In the genomic region with DNA sequence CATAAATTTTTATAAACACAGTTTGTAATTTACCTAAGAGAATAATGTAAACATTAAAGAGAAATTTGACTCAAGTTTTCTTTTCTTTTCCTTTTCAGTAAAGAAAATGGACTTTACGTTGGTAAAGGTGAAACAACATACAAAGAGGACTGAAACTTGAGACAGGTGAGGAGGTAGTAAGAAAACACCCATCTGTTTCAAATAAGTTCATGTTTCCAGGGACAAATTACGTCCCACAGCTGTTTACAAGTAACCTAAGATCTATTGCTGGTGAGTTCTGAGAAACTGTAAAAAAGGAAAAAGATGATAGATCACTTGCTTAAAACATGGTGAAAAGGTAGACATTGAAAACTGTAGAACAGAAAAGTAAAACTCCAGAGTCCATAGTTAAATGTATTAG, we compare ENCODE assay signal across 28 cellular contexts.
"Had no signal": no experiment of that assay in that cellular context is flagged by ENCODE, and none has a peak within 500 bp of the region (broad histone marks: within the 10 kb centered on the region; RNA-seq: fewer than 3 reads in every experiment).

No MANE protein-coding gene starts in this region.

- H3K4me3 ChIP-seq: PC-9 had no signal

- H3K36me3 ChIP-seq: brain microvascular endothelial cell had no signal

- H3K9me3 Mint-ChIP-seq: activated B cell treated with CpG ODN at 0.5 μM for 24 hours; activated naive CD4-positive, alpha-beta T cell treated with anti-CD3 and anti-CD28 coated beads, Interleukin-2, amount 10 ng/mL, durations not matched to agents 7 days and 5 days; activated T-cell treated with anti-CD3 and anti-CD28 coated beads, Interleukin-2, amount 50 U/mL, for 4 hours; T-cell had no signal

- H3K4me3 Mint-ChIP-seq: activated B cell treated with CpG ODN at 0.5 μM for 24 hours; activated CD4-positive, alpha-beta memory T cell treated with anti-CD3 and anti-CD28 coated beads for 36 hours; activated naive CD4-positive, alpha-beta T cell treated with anti-CD3 and anti-CD28 coated beads, Interleukin-2, amount 10 ng/mL, durations not matched to agents 7 days and 5 days; activated naive CD8-positive, alpha-beta T cell; activated naive CD8-positive, alpha-beta T cell treated with anti-CD3 and anti-CD28 coated beads, Interleukin-2, amount 50 U/mL, for 24 hours; activated T-cell treated with anti-CD3 and anti-CD28 coated beads, Interleukin-2, amount 50 U/mL, for 4 hours; T-cell; T-helper 17 cell had no signal

- DNase-seq: activated B cell treated with CpG ODN at 0.5 μM for 24 hours; activated CD4-positive, alpha-beta memory T cell treated with anti-CD3 and anti-CD28 coated beads for 36 hours; activated CD4-positive, alpha-beta T cell treated with anti-CD3 and anti-CD28 coated beads for 4 hours; activated CD4-positive, alpha-beta T cell treated with anti-CD3 and anti-CD28 coated beads, Interleukin-2, amount 50 U/mL, for 1 hour; activated CD4-positive, CD25-positive, alpha-beta regulatory T cell treated with anti-CD3 and anti-CD28 coated beads, Interleukin-2, amount 50 U/mL, for 72 hours; activated CD8-positive, alpha-beta memory T cell treated with anti-CD3 and anti-CD28 coated beads, Interleukin-2, amount 50 U/mL, for 4 hours; activated effector memory CD4-positive, alpha-beta T cell treated with Interleukin-2 at 50 U/mL for 16 hours; activated naive CD4-positive, alpha-beta T cell treated with anti-CD3 and anti-CD28 coated beads, Interleukin-2, amount 10 ng/mL, durations not matched to agents 7 days and 5 days; activated naive CD8-positive, alpha-beta T cell treated with anti-CD3 and anti-CD28 coated beads, Interleukin-2, amount 50 U/mL, for 24 hours; activated T-cell treated with anti-CD3 and anti-CD28 coated beads for 4 hours; activated T-cell treated with anti-CD3 and anti-CD28 coated beads, Interleukin-2, amount 50 U/mL, for 4 hours; aorta; brain microvascular endothelial cell; central memory CD4-positive, alpha-beta T cell; Karpas-422; NCI-H1048; NCI-H1105 treated with DMSO at 0.1 percent for 48 hours; NCI-H1436; NCI-H1694; NCI-H1930; NCI-H2081 treated with DMSO at 0.1 percent for 48 hours; NCI-H510A; PC-9; SIG-M5; T-cell; T-helper 17 cell; T-helper 9 cell had no signal

- H3K27ac Mint-ChIP-seq: activated B cell treated with CpG ODN at 0.5 μM for 24 hours; activated CD4-positive, alpha-beta memory T cell treated with anti-CD3 and anti-CD28 coated beads for 36 hours; activated naive CD4-positive, alpha-beta T cell treated with anti-CD3 and anti-CD28 coated beads, Interleukin-2, amount 10 ng/mL, durations not matched to agents 7 days and 5 days; activated naive CD8-positive, alpha-beta T cell; activated naive CD8-positive, alpha-beta T cell treated with anti-CD3 and anti-CD28 coated beads, Interleukin-2, amount 50 U/mL, for 24 hours; T-cell; T-helper 17 cell had no signal

- H3K36me3 Mint-ChIP-seq: activated CD4-positive, alpha-beta memory T cell treated with anti-CD3 and anti-CD28 coated beads for 36 hours; activated naive CD8-positive, alpha-beta T cell; T-cell had no signal

- H3K27me3 ChIP-seq: brain microvascular endothelial cell had no signal
